21 cellular contexts compared by ENCODE assay signal in the genomic region with DNA sequence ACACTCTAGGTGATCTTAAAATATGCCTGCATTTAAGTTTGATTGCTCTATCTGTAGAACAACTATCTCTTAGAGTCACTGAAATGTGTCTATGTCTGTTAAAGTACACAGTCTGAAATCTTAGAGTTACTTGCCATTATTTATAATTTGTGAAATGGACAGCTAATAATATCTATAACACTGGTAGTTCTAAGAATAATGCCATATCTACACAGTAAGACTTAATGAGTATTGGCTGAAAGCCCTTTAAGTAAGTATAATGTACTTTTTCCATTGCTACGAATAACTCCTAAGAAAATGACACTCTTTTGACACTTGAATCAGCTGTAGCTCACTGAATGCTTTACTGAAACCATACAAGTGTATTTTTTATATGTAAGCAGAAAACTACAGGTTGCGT.
DNase-seq lines count a peak whose midpoint lies in the region; ATAC-seq, FAIRE-seq and TF ChIP-seq lines count a peak whose summit lies in the region.
"Had no signal": no experiment of that assay in that cellular context is flagged by ENCODE, and none has a peak within 500 bp of the region (broad histone marks: within the 10 kb centered on the region; RNA-seq: fewer than 3 reads in every experiment).

No MANE protein-coding gene starts in this region.

- H3K36me3 ChIP-seq in IMR-90 (ENCODE audit: control insufficient read depth, insufficient read depth, low read length), result no peaks in the 10 kb centered on the region
- H3K36me3 ChIP-seq: BE2C, BLaER1 had no signal

- TF ChIP-seq POLR2A in H54 (IDR thresholded peaks at IDR 0.05; ENCODE audit: low read depth, low read length), result no peak
- TF ChIP-seq POLR2A in IMR-90 (IDR thresholded peaks at IDR 0.05; ENCODE audit: low read depth, low read length), result no peak

- H4K20me1 ChIP-seq in IMR-90 (ENCODE audit: insufficient read depth, low read length), result no peaks in the 10 kb centered on the region
- H4K20me1 ChIP-seq: BLaER1 had no signal

- DNase-seq in H54 (ENCODE audit: insufficient read length, low spot score), result no peak
- DNase-seq in IMR-90, result no peak
- DNase-seq in mesothelial cell of epicardium (ENCODE audit: low spot score in 2 of 2, unreplicated experiment in 2 of 2), result no peak
- no peak for DNase-seq in foreskin fibroblast
- DNase-seq in GM19239 (ENCODE audit: insufficient read length, low spot score), result no peak
- DNase-seq: 8988T; ACHN; BE2C; C1 segment of cervical spinal cord; CD4-positive, alpha-beta memory T cell; CD4-positive, CD25-positive, alpha-beta regulatory T cell; CD8-positive, alpha-beta memory T cell; COR-L47; DMS79 treated with DMSO at 0.1 percent for 48 hours; GF-D8 had no signal

- TF ChIP-seq CTCF in IMR-90 (conservative IDR thresholded peaks at IDR 0.05; ENCODE audit: low read depth, low read length) (no peak), mesothelial cell of epicardium (IDR thresholded peaks at IDR 0.05; ENCODE audit: unreplicated experiment) (no peak), foreskin fibroblast (IDR thresholded peaks at IDR 0.05; ENCODE audit: low read depth, low read length) (no peak)

- BruUV-seq in IMR-90 (replicated peaks; lab: Mats Ljungman, UMichigan), result no TSS peak

- H3K23ac ChIP-seq in IMR-90 (ENCODE audit: low read depth, low read length), result no peak overlapping the region

- no peak overlapping the region for H2BK120ac ChIP-seq in IMR-90 (ENCODE audit: low read depth, low read length)

- H3K27me3 ChIP-seq in IMR-90 (ENCODE audit: control insufficient read depth, insufficient read depth, low read length), result no peaks in the 10 kb centered on the region
- H3K27me3 ChIP-seq: BE2C, BLaER1 had no signal

- intact Hi-C loops in IMR-90 (cut with micrococcal nuclease), result no loop called here

- H3K18ac ChIP-seq in IMR-90 (ENCODE audit: low read depth, low read length), result no peak overlapping the region

- H2BK15ac ChIP-seq in IMR-90 (ENCODE audit: low read depth, low read length), result no peak overlapping the region

- in situ Hi-C loops in IMR-90 (cut with MboI; ENCODE audit: low sequenced_read_pairs), result no loop called here

- no peak overlapping the region for H3K4me2 ChIP-seq in IMR-90 (ENCODE audit: low read depth, low read length)
- H3K4me2 ChIP-seq: BLaER1 had no signal

- no peak overlapping the region for H4K8ac ChIP-seq in IMR-90 (ENCODE audit: low read depth in 2 of 2, low read length in 2 of 2)

- H3K4ac ChIP-seq in IMR-90 (ENCODE audit: low read depth, low read length), result no peak overlapping the region

- H2BK5ac ChIP-seq in IMR-90 (ENCODE audit: low read depth, low read length, poor library complexity, severe bottlenecking), result no peak overlapping the region

- H3K27me3 Mint-ChIP-seq in mesothelial cell of epicardium (ENCODE audit: low read depth), result no peaks in the 10 kb centered on the region
- H3K27me3 Mint-ChIP-seq: CD4-positive, alpha-beta memory T cell; CD4-positive, CD25-positive, alpha-beta regulatory T cell; CD8-positive, alpha-beta memory T cell had no signal

- no peak overlapping the region for H2BK20ac ChIP-seq in IMR-90 (ENCODE audit: low read depth, low read length)

- CTCF ChIA-PET in IMR-90 (lab: Yijun Ruan, JAX), result no interaction called here

- TF ChIP-seq RAD21 in IMR-90 (IDR thresholded peaks at IDR 0.05; ENCODE audit: low read length), result no peak

- no peak overlapping the region for H3K14ac ChIP-seq in IMR-90 (replicated peaks; ENCODE audit: low read depth, low read length)

- peaks cover 32% of the 10 kb centered on the region for H3K4me1 Mint-ChIP-seq in mesothelial cell of epicardium
- H3K4me1 Mint-ChIP-seq: CD14-positive monocyte; CD4-positive, alpha-beta memory T cell; CD4-positive, CD25-positive, alpha-beta regulatory T cell; CD8-positive, alpha-beta memory T cell had no signal

- dilution Hi-C loops in IMR-90 (cut with HindIII; ENCODE audit: low sequenced_read_pairs, unreplicated experiment), result no loop called here

- no peak overlapping the region for H3K4me3 Mint-ChIP-seq in mesothelial cell of epicardium
- H3K4me3 Mint-ChIP-seq: CD14-positive monocyte; CD4-positive, alpha-beta memory T cell; CD4-positive, CD25-positive, alpha-beta regulatory T cell; CD8-positive, alpha-beta memory T cell had no signal

- WGBS in IMR-90 (ENCODE audit: extremely low coverage in 2 of 2, insufficient read length in 1 of 2), 2 experiments, result no CpG with 5 or more reads among the region's 2 CpGs

- peak; percentile 27 for FAIRE-seq in H54 (lab: Jason Lieb, UNC)
- FAIRE-seq in GM19239 (lab: Jason Lieb, UNC), result no peak
- FAIRE-seq: D721Med, G401.6, GM12891 had no signal

- ATAC-seq in IMR-90 (ENCODE audit: low read depth) (no peak), HG03565 (IDR thresholded peaks at IDR 0.05; ENCODE audit: unreplicated experiment) (no peak)

- no peak overlapping the region for H3K27ac ChIP-seq in IMR-90 (ENCODE audit: insufficient read depth, low read length)
- H3K27ac ChIP-seq: BLaER1 had no signal

- H3K9me1 ChIP-seq in IMR-90 (ENCODE audit: insufficient read depth, low read length), result no peaks in the 10 kb centered on the region

- H3K27ac Mint-ChIP-seq in mesothelial cell of epicardium, result peak overlapping the region; percentile 66
- H3K27ac Mint-ChIP-seq: CD14-positive monocyte; CD4-positive, alpha-beta memory T cell; CD4-positive, CD25-positive, alpha-beta regulatory T cell; CD8-positive, alpha-beta memory T cell had no signal

- no peak overlapping the region for H2AFZ ChIP-seq in IMR-90 (replicated peaks; ENCODE audit: low read length, poor library complexity)

- POLR2A ChIA-PET in IMR-90 (lab: Charles Lee; ENCODE audit: unreplicated experiment), result no interaction called here

- no peak overlapping the region for H2AK9ac ChIP-seq in IMR-90 (replicated peaks; ENCODE audit: low read depth, low read length, poor library complexity)

- no peaks in the 10 kb centered on the region for H3K79me1 ChIP-seq in IMR-90 (ENCODE audit: low read depth in 1 of 2, low read length in 2 of 2)

- no peak overlapping the region for H4K91ac ChIP-seq in IMR-90 (ENCODE audit: insufficient read depth, low read depth, low read length)

- H3K9me3 ChIP-seq in IMR-90 (ENCODE audit: control insufficient read depth, insufficient read depth, low read length), result no peaks in the 10 kb centered on the region
- H3K9me3 ChIP-seq: BE2C, BLaER1 had no signal

- H4K5ac ChIP-seq in IMR-90 (ENCODE audit: low read depth, low read length), result no peak overlapping the region

- no peak overlapping the region for H3K4me3 ChIP-seq in IMR-90 (ENCODE audit: insufficient read depth, low read depth, low read length)
- H3K4me3 ChIP-seq in foreskin fibroblast (ENCODE audit: low read depth in 1 of 2, low read length in 2 of 2), result no peak overlapping the region
- H3K4me3 ChIP-seq: BLaER1 had no signal

- no peak overlapping the region for H3K56ac ChIP-seq in IMR-90 (ENCODE audit: extremely low read depth, insufficient read depth, low read length)

- peaks cover 34% of the 10 kb centered on the region for H3K36me3 Mint-ChIP-seq in mesothelial cell of epicardium
- H3K36me3 Mint-ChIP-seq: CD14-positive monocyte; CD4-positive, alpha-beta memory T cell; CD4-positive, CD25-positive, alpha-beta regulatory T cell; CD8-positive, alpha-beta memory T cell had no signal

- H3K4me1 ChIP-seq in IMR-90 (ENCODE audit: control insufficient read depth, insufficient read depth, low read length), result no peaks in the 10 kb centered on the region

- no peak overlapping the region for H3K9ac ChIP-seq in IMR-90 (ENCODE audit: low read depth, low read length)
- H3K9ac ChIP-seq: BLaER1 had no signal

- H3K9me3 Mint-ChIP-seq in mesothelial cell of epicardium, result peaks cover 38% of the 10 kb centered on the region

- H2AK5ac ChIP-seq in IMR-90 (ENCODE audit: low read depth, low read length), result no peak overlapping the region

TF ChIP-seq in IMR-90, 13 proteins besides CTCF, POLR2A, EP300 and RAD21:
- TF ChIP-seq MXI1 (IDR thresholded peaks at IDR 0.05; ENCODE audit: borderline replicate concordance, low read depth, low read length) (no peak), CEBPB (IDR thresholded peaks at IDR 0.05; ENCODE audit: low read depth, low read length) (peak; percentile 3; the same call in 1 of the 2 replicates)
